ENCODE assay signal across 16 cellular contexts in genomic region chr16:68662035-68662434, GRCh38. TPM values are rescaled to one million over a fixed set of nuclear protein-coding genes. Genes with fewer than 3 reads are reported as not detected.
DNase-seq lines count a peak whose midpoint lies in the region; ATAC-seq, FAIRE-seq and TF ChIP-seq lines count a peak whose summit lies in the region.
"Had no signal": no experiment of that assay in that cellular context is flagged by ENCODE, and none has a peak within 500 bp of the region (broad histone marks: within the 10 kb centered on the region; RNA-seq: fewer than 3 reads in every experiment).

No MANE protein-coding gene starts in this region.

- H3K27me3 ChIP-seq in astrocyte (ENCODE audit: insufficient read depth, low read length) = no peaks in the 10 kb centered on the region
- no peaks in the 10 kb centered on the region for H3K27me3 ChIP-seq in foreskin keratinocyte
- H3K27me3 ChIP-seq in sigmoid colon = no peaks in the 10 kb centered on the region
- H3K27me3 ChIP-seq: BLaER1 treated with 17β-estradiol and CSF1 and Interleukin-3, amounts not matched to agents 10 nM and 100 nM had no signal

- FAIRE-seq in astrocyte (lab: Jason Lieb, UNC) = no peak
- FAIRE-seq: GM18507, H54, K562 had no signal

- H3K9me3 ChIP-seq in HEK293 (ENCODE audit: control insufficient read depth, insufficient read depth, low read depth, low read length) (no peaks in the 10 kb centered on the region), astrocyte (ENCODE audit: insufficient read depth, low read depth, low read length) (no peaks in the 10 kb centered on the region), sigmoid colon (no peaks in the 10 kb centered on the region)

- H3K9me3 Mint-ChIP-seq in astrocyte (ENCODE audit: unreplicated experiment) = no peaks in the 10 kb centered on the region
- H3K9me3 Mint-ChIP-seq in activated naive CD4-positive, alpha-beta T cell treated with anti-CD3 and anti-CD28 coated beads for 36 hours = no peaks in the 10 kb centered on the region

- no peak overlapping the region for H3K4me3 ChIP-seq in HEK293 (ENCODE audit: low read depth, low read length)
- no peak overlapping the region for H3K4me3 ChIP-seq in astrocyte (ENCODE audit: insufficient read depth, low read depth, low read length)
- no peak overlapping the region for H3K4me3 ChIP-seq in sigmoid colon
- H3K4me3 ChIP-seq: BLaER1 treated with 17β-estradiol and CSF1 and Interleukin-3, amounts not matched to agents 10 nM and 100 nM; K562 had no signal

- no peak overlapping the region for H3K27ac ChIP-seq in HEK293 (ENCODE audit: extremely low read depth, low read depth, low read length)
- H3K27ac ChIP-seq in astrocyte (ENCODE audit: low read depth, low read length) = no peak overlapping the region
- peak overlapping the region; percentile 97 for H3K27ac ChIP-seq in foreskin keratinocyte
- no peak overlapping the region for H3K27ac ChIP-seq in sigmoid colon
- H3K27ac ChIP-seq: BLaER1 treated with 17β-estradiol and CSF1 and Interleukin-3, amounts not matched to agents 10 nM and 100 nM; HL-60 had no signal

- intact Hi-C loops in sigmoid colon (cut with DNase I) = no loop called here
- intact Hi-C loops in activated naive CD4-positive, alpha-beta T cell treated with anti-CD3 and anti-CD28 coated beads for 36 hours (cut with micrococcal nuclease) = no loop called here

- H4K20me1 ChIP-seq in astrocyte (ENCODE audit: insufficient read depth, low read length) = no peaks in the 10 kb centered on the region
- H4K20me1 ChIP-seq: BLaER1 treated with 17β-estradiol and CSF1 and Interleukin-3, amounts not matched to agents 10 nM and 100 nM had no signal

- no peak for ATAC-seq in foreskin keratinocyte
- ATAC-seq in HG02588 (IDR thresholded peaks at IDR 0.05; ENCODE audit: unreplicated experiment) = no peak
- ATAC-seq: K562 had no signal

- TF ChIP-seq POLR2A in sigmoid colon (IDR thresholded peaks at IDR 0.05) = no peak

- 95 to 96% methylated on average over 1 of the region's 1 CpG for WGBS in sigmoid colon, 2 donors

- CTCF ChIA-PET in HEK293 (lab: Yijun Ruan, JAX) = no interaction called here
- CTCF ChIA-PET in activated naive CD4-positive, alpha-beta T cell treated with anti-CD3 and anti-CD28 coated beads for 36 hours (lab: Charles Lee) = no interaction called here

- H3K36me3 ChIP-seq in HEK293 (ENCODE audit: control insufficient read depth in 2 of 2, insufficient read depth in 1 of 2, low read length in 2 of 2) = no peaks in the 10 kb centered on the region
- no peaks in the 10 kb centered on the region for H3K36me3 ChIP-seq in astrocyte (ENCODE audit: insufficient read depth, low read length)
- H3K36me3 ChIP-seq in sigmoid colon = no peaks in the 10 kb centered on the region
- H3K36me3 ChIP-seq: BLaER1 treated with 17β-estradiol and CSF1 and Interleukin-3, amounts not matched to agents 10 nM and 100 nM had no signal

- DNase-seq in astrocyte (ENCODE audit: low read depth) (no peak), foreskin keratinocyte (no peak), sigmoid colon (peak; percentile 11), hippocampal formation (lab: John Stamatoyannopoulos, UW) (no peak)
- DNase-seq in activated naive CD4-positive, alpha-beta T cell treated with anti-CD3 and anti-CD28 coated beads for 36 hours = no peak
- DNase-seq: ACHN; Calu3; CD4-positive, CD25-positive, alpha-beta regulatory T cell; DMS 273 treated with DMSO at 0.1 percent for 48 hours had no signal

- H3K4me1 Mint-ChIP-seq in astrocyte (ENCODE audit: low read depth, unreplicated experiment) = peaks cover 36% of the 10 kb centered on the region
- peaks cover 14% of the 10 kb centered on the region for H3K4me1 Mint-ChIP-seq in activated naive CD4-positive, alpha-beta T cell treated with anti-CD3 and anti-CD28 coated beads for 36 hours (ENCODE audit: low read depth)
- H3K4me1 Mint-ChIP-seq: CD4-positive, CD25-positive, alpha-beta regulatory T cell had no signal

- H3K4me2 ChIP-seq in astrocyte (ENCODE audit: low read length) = no peak overlapping the region
- H3K4me2 ChIP-seq: BLaER1 treated with 17β-estradiol and CSF1 and Interleukin-3, amounts not matched to agents 10 nM and 100 nM had no signal

- TF ChIP-seq CTCF in HEK293 (tag by site-specific recombination; IDR thresholded peaks at IDR 0.05) (no peak), astrocyte (IDR thresholded peaks at IDR 0.05; ENCODE audit: insufficient read depth, low read depth, low read length) (no peak), foreskin keratinocyte (conservative IDR thresholded peaks at IDR 0.05) (no peak), sigmoid colon (IDR thresholded peaks at IDR 0.05) (no peak)

- H3K79me2 ChIP-seq in astrocyte (ENCODE audit: insufficient read depth, low read length) = no peaks in the 10 kb centered on the region

- H3K4me1 ChIP-seq in HEK293 (ENCODE audit: control insufficient read depth, insufficient read depth, low read length) = peaks cover 12% of the 10 kb centered on the region
- peaks cover 28% of the 10 kb centered on the region for H3K4me1 ChIP-seq in astrocyte (ENCODE audit: insufficient read depth, low read length)
- peaks cover 71% of the 10 kb centered on the region for H3K4me1 ChIP-seq in foreskin keratinocyte
- H3K4me1 ChIP-seq in sigmoid colon = peaks cover 0 to 13% (median 11%) of the 10 kb centered on the region in 4 donors

- POLR2A ChIA-PET in HEK293 (lab: Yijun Ruan, JAX) = no interaction called here

- TF ChIP-seq EP300 in sigmoid colon (IDR thresholded peaks at IDR 0.05) = no peak

- no peak overlapping the region for H3K4me3 Mint-ChIP-seq in astrocyte (ENCODE audit: unreplicated experiment)
- no peak overlapping the region for H3K4me3 Mint-ChIP-seq in activated naive CD4-positive, alpha-beta T cell treated with anti-CD3 and anti-CD28 coated beads for 36 hours
- H3K4me3 Mint-ChIP-seq: CD4-positive, CD25-positive, alpha-beta regulatory T cell had no signal

- H3K27ac Mint-ChIP-seq in astrocyte (ENCODE audit: unreplicated experiment) = peak overlapping the region; percentile 27
- no peak overlapping the region for H3K27ac Mint-ChIP-seq in activated naive CD4-positive, alpha-beta T cell treated with anti-CD3 and anti-CD28 coated beads for 36 hours
- H3K27ac Mint-ChIP-seq: CD4-positive, CD25-positive, alpha-beta regulatory T cell had no signal

- no peak overlapping the region for H3K9ac ChIP-seq in astrocyte (ENCODE audit: low read length)
- H3K9ac ChIP-seq: BLaER1 treated with 17β-estradiol and CSF1 and Interleukin-3, amounts not matched to agents 10 nM and 100 nM had no signal

- no peaks in the 10 kb centered on the region for H3K27me3 Mint-ChIP-seq in astrocyte (ENCODE audit: low read depth, unreplicated experiment)
- H3K27me3 Mint-ChIP-seq in activated naive CD4-positive, alpha-beta T cell treated with anti-CD3 and anti-CD28 coated beads for 36 hours (ENCODE audit: low read depth) = peaks cover 12% of the 10 kb centered on the region

- no peak overlapping the region for H2AFZ ChIP-seq in astrocyte (ENCODE audit: low read depth, low read length)

- H3K36me3 Mint-ChIP-seq in astrocyte (ENCODE audit: low read depth, unreplicated experiment) = no peaks in the 10 kb centered on the region
- H3K36me3 Mint-ChIP-seq in activated naive CD4-positive, alpha-beta T cell treated with anti-CD3 and anti-CD28 coated beads for 36 hours (ENCODE audit: low read depth) = no peaks in the 10 kb centered on the region
- H3K36me3 Mint-ChIP-seq: CD4-positive, CD25-positive, alpha-beta regulatory T cell had no signal

TF ChIP-seq in HEK293, 187 proteins besides CTCF, POLR2A, EP300 and RAD21:
- TF ChIP-seq, protein P1, sequence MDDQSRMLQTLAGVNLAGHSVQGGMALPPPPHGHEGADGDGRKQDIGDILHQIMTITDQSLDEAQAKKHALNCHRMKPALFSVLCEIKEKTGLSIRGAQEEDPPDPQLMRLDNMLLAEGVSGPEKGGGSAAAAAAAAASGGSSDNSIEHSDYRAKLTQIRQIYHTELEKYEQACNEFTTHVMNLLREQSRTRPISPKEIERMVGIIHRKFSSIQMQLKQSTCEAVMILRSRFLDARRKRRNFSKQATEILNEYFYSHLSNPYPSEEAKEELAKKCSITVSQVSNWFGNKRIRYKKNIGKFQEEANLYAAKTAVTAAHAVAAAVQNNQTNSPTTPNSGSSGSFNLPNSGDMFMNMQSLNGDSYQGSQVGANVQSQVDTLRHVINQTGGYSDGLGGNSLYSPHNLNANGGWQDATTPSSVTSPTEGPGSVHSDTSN (CRISPR knock-in tag; IDR thresholded peaks at IDR 0.05) = no peak
- TF ChIP-seq ZNF138 (tag by site-specific recombination; IDR thresholded peaks at IDR 0.05; ENCODE audit: borderline replicate concordance) = no peak
- peak; percentile 94 for TF ChIP-seq ZNF623 (tag by site-specific recombination; IDR thresholded peaks at IDR 0.05)
- TF ChIP-seq, protein P2, sequence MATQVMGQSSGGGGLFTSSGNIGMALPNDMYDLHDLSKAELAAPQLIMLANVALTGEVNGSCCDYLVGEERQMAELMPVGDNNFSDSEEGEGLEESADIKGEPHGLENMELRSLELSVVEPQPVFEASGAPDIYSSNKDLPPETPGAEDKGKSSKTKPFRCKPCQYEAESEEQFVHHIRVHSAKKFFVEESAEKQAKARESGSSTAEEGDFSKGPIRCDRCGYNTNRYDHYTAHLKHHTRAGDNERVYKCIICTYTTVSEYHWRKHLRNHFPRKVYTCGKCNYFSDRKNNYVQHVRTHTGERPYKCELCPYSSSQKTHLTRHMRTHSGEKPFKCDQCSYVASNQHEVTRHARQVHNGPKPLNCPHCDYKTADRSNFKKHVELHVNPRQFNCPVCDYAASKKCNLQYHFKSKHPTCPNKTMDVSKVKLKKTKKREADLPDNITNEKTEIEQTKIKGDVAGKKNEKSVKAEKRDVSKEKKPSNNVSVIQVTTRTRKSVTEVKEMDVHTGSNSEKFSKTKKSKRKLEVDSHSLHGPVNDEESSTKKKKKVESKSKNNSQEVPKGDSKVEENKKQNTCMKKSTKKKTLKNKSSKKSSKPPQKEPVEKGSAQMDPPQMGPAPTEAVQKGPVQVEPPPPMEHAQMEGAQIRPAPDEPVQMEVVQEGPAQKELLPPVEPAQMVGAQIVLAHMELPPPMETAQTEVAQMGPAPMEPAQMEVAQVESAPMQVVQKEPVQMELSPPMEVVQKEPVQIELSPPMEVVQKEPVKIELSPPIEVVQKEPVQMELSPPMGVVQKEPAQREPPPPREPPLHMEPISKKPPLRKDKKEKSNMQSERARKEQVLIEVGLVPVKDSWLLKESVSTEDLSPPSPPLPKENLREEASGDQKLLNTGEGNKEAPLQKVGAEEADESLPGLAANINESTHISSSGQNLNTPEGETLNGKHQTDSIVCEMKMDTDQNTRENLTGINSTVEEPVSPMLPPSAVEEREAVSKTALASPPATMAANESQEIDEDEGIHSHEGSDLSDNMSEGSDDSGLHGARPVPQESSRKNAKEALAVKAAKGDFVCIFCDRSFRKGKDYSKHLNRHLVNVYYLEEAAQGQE (tag by site-specific recombination; IDR thresholded peaks at IDR 0.05) = no peak

RNA-seq across cellular contexts. Expression of gene CDH3, which starts 16.9 kb away (rescaled TPM):
- total RNA-seq in astrocyte (13.2 and 14.1 TPM in 2 replicates), foreskin keratinocyte (449 and 561 TPM in 2 replicates), sigmoid colon (1 to 10 TPM in 1 of 4 donors, under 1 TPM in 2, not detected in 1; under 0.01 to 2.4 (median 0.49) TPM)
- polyA plus RNA-seq in foreskin keratinocyte (357 and 445 TPM in 2 replicates), sigmoid colon (1 to 10 TPM in 1 of 3 donors, not detected in 2; 4.9 TPM)
- total RNA-seq in activated naive CD4-positive, alpha-beta T cell treated with anti-CD3 and anti-CD28 coated beads for 36 hours = 10 to 100 TPM; 20.1 to 23.3 TPM

Comparison
In these comparisons a context has a peak if more than half of its experiments do, and no peak if none do; other contexts are left out.
1. RNA of gene CDH3, which starts 16.9 kb away (total RNA-seq): 449 to 561 TPM in foreskin keratinocyte; 20.1 to 23.3 TPM in activated naive CD4-positive, alpha-beta T cell treated with anti-CD3 and anti-CD28 coated beads for 36 hours, 13.2 to 14.1 TPM in astrocyte and under 0.01 to 2.4 TPM in sigmoid colon; every median in the first group is over 10 times any median in the second.